ENCODE assay signal across 1 cellular context in genomic region chr10:22712959-22713852, GRCh38.
TF ChIP-seq lines count a peak whose summit lies in the region.

No MANE protein-coding gene starts in this region.

TF ChIP-seq in HepG2, 621 proteins besides CTCF, POLR2A, EP300 and RAD21 (continued from another document and continues in another):
- TF ChIP-seq, protein P1, sequence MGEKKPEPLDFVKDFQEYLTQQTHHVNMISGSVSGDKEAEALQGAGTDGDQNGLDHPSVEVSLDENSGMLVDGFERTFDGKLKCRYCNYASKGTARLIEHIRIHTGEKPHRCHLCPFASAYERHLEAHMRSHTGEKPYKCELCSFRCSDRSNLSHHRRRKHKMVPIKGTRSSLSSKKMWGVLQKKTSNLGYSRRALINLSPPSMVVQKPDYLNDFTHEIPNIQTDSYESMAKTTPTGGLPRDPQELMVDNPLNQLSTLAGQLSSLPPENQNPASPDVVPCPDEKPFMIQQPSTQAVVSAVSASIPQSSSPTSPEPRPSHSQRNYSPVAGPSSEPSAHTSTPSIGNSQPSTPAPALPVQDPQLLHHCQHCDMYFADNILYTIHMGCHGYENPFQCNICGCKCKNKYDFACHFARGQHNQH (CRISPR knock-in tag; IDR thresholded peaks at IDR 0.05): no peak
- no peak for TF ChIP-seq SCMH1 (CRISPR knock-in tag; IDR thresholded peaks at IDR 0.05; ENCODE audit: borderline replicate concordance)
- no peak for TF ChIP-seq HCFC1 (IDR thresholded peaks at IDR 0.05; ENCODE audit: low read depth, low read length)
- TF ChIP-seq YEATS2 (CRISPR knock-in tag; IDR thresholded peaks at IDR 0.05; ENCODE audit: borderline replicate concordance): no peak
- no peak for TF ChIP-seq SP140L (CRISPR knock-in tag; IDR thresholded peaks at IDR 0.05; ENCODE audit: borderline replicate concordance)
- TF ChIP-seq HOXA3 (CRISPR knock-in tag; IDR thresholded peaks at IDR 0.05): no peak
- TF ChIP-seq ZBTB46 (CRISPR knock-in tag; IDR thresholded peaks at IDR 0.05; ENCODE audit: borderline replicate concordance): no peak
- TF ChIP-seq ATM (IDR thresholded peaks at IDR 0.05; ENCODE audit: borderline replicate concordance): no peak
- TF ChIP-seq, protein P2, sequence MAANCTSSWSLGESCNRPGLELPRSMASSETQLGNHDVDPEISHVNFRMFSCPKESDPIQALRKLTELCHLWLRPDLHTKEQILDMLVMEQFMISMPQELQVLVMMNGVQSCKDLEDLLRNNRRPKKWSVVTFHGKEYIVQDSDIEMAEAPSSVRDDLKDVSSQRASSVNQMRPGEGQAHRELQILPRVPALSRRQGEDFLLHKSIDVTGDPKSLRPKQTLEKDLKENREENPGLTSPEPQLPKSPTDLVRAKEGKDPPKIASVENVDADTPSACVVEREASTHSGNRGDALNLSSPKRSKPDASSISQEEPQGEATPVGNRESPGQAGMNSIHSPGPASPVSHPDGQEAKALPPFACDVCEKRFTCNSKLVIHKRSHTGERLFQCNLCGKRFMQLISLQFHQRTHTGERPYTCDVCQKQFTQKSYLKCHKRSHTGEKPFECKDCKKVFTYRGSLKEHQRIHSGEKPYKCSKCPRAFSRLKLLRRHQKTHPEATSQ (CRISPR knock-in tag; IDR thresholded peaks at IDR 0.05; ENCODE audit: borderline replicate concordance): 0 out of 2 replicates have a peak, but pooled peaks have one; percentile 34
- TF ChIP-seq, protein P3, sequence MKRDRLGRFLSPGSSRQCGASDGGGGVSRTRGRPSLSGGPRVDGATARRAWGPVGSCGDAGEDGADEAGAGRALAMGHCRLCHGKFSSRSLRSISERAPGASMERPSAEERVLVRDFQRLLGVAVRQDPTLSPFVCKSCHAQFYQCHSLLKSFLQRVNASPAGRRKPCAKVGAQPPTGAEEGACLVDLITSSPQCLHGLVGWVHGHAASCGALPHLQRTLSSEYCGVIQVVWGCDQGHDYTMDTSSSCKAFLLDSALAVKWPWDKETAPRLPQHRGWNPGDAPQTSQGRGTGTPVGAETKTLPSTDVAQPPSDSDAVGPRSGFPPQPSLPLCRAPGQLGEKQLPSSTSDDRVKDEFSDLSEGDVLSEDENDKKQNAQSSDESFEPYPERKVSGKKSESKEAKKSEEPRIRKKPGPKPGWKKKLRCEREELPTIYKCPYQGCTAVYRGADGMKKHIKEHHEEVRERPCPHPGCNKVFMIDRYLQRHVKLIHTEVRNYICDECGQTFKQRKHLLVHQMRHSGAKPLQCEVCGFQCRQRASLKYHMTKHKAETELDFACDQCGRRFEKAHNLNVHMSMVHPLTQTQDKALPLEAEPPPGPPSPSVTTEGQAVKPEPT (CRISPR knock-in tag; IDR thresholded peaks at IDR 0.05; ENCODE audit: low read depth): no peak
- TF ChIP-seq IRF2 (CRISPR knock-in tag; IDR thresholded peaks at IDR 0.05): no peak
- TF ChIP-seq ZSCAN29 (CRISPR knock-in tag; conservative IDR thresholded peaks at IDR 0.05): no peak
- 0 out of 2 replicates have a peak, but pooled peaks have one; percentile 24 for TF ChIP-seq ZSCAN12 (CRISPR knock-in tag; IDR thresholded peaks at IDR 0.05)
- TF ChIP-seq, protein P4, sequence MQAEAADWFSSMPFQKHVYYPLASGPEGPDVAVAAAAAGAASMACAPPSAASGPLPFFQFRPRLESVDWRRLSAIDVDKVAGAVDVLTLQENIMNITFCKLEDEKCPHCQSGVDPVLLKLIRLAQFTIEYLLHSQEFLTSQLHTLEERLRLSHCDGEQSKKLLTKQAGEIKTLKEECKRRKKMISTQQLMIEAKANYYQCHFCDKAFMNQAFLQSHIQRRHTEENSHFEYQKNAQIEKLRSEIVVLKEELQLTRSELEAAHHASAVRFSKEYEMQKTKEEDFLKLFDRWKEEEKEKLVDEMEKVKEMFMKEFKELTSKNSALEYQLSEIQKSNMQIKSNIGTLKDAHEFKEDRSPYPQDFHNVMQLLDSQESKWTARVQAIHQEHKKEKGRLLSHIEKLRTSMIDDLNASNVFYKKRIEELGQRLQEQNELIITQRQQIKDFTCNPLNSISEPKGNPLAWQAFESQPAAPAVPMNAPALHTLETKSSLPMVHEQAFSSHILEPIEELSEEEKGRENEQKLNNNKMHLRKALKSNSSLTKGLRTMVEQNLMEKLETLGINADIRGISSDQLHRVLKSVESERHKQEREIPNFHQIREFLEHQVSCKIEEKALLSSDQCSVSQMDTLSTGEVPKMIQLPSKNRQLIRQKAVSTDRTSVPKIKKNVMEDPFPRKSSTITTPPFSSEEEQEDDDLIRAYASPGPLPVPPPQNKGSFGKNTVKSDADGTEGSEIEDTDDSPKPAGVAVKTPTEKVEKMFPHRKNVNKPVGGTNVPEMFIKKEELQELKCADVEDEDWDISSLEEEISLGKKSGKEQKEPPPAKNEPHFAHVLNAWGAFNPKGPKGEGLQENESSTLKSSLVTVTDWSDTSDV (CRISPR knock-in tag; IDR thresholded peaks at IDR 0.05): no peak
- no peak for TF ChIP-seq RBM22 (optimal IDR thresholded peaks at IDR 0.05; ENCODE audit: low read length)
- no peak for TF ChIP-seq ZNF180 (CRISPR knock-in tag; IDR thresholded peaks at IDR 0.05; ENCODE audit: borderline replicate concordance, low read depth)
- TF ChIP-seq AGO2 (optimal IDR thresholded peaks at IDR 0.05; ENCODE audit: low read depth, low read length): no peak
- TF ChIP-seq NFE2L1 (CRISPR knock-in tag; IDR thresholded peaks at IDR 0.05; ENCODE audit: borderline replicate concordance): no peak
- TF ChIP-seq FOXA1 (IDR thresholded peaks at IDR 0.05): no peak
- 0 out of 2 replicates have a peak, but pooled peaks have one; percentile 11 for TF ChIP-seq FOXA1 (CRISPR knock-in tag; IDR thresholded peaks at IDR 0.05)
- TF ChIP-seq, protein P5, sequence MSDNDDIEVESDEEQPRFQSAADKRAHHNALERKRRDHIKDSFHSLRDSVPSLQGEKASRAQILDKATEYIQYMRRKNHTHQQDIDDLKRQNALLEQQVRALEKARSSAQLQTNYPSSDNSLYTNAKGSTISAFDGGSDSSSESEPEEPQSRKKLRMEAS (IDR thresholded peaks at IDR 0.05): 0 out of 2 replicates have a peak, but pooled peaks have one; percentile 7
- TF ChIP-seq POGK (CRISPR knock-in tag; conservative IDR thresholded peaks at IDR 0.05): peak; percentile 50; the same call in 1 of the 2 replicates
- 0 out of 2 replicates have a peak, but pooled peaks have one; percentile 13 for TF ChIP-seq ZBTB7A (CRISPR knock-in tag; IDR thresholded peaks at IDR 0.05)
- no peak for TF ChIP-seq ZNF816 (CRISPR knock-in tag; IDR thresholded peaks at IDR 0.05; ENCODE audit: borderline replicate concordance)
- no peak for TF ChIP-seq ZNF296 (CRISPR knock-in tag; conservative IDR thresholded peaks at IDR 0.05)
- no peak for TF ChIP-seq GPN1 (CRISPR knock-in tag; IDR thresholded peaks at IDR 0.05; ENCODE audit: borderline replicate concordance)
- TF ChIP-seq HDAC2 (CRISPR knock-in tag; IDR thresholded peaks at IDR 0.05): 0 out of 2 replicates have a peak, but pooled peaks have one; percentile 23
- TF ChIP-seq, protein P6, sequence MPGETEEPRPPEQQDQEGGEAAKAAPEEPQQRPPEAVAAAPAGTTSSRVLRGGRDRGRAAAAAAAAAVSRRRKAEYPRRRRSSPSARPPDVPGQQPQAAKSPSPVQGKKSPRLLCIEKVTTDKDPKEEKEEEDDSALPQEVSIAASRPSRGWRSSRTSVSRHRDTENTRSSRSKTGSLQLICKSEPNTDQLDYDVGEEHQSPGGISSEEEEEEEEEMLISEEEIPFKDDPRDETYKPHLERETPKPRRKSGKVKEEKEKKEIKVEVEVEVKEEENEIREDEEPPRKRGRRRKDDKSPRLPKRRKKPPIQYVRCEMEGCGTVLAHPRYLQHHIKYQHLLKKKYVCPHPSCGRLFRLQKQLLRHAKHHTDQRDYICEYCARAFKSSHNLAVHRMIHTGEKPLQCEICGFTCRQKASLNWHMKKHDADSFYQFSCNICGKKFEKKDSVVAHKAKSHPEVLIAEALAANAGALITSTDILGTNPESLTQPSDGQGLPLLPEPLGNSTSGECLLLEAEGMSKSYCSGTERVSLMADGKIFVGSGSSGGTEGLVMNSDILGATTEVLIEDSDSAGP (CRISPR knock-in tag; IDR thresholded peaks at IDR 0.05; ENCODE audit: borderline replicate concordance): peak; percentile 27; the same call in 1 of the 2 replicates
- no peak for TF ChIP-seq KDM6A (CRISPR knock-in tag; IDR thresholded peaks at IDR 0.05; ENCODE audit: low read depth)
- no peak for TF ChIP-seq ZNF619 (CRISPR knock-in tag; IDR thresholded peaks at IDR 0.05)
- no peak for TF ChIP-seq BORCS8-MEF2B (CRISPR knock-in tag; IDR thresholded peaks at IDR 0.05)
- TF ChIP-seq, protein P7, sequence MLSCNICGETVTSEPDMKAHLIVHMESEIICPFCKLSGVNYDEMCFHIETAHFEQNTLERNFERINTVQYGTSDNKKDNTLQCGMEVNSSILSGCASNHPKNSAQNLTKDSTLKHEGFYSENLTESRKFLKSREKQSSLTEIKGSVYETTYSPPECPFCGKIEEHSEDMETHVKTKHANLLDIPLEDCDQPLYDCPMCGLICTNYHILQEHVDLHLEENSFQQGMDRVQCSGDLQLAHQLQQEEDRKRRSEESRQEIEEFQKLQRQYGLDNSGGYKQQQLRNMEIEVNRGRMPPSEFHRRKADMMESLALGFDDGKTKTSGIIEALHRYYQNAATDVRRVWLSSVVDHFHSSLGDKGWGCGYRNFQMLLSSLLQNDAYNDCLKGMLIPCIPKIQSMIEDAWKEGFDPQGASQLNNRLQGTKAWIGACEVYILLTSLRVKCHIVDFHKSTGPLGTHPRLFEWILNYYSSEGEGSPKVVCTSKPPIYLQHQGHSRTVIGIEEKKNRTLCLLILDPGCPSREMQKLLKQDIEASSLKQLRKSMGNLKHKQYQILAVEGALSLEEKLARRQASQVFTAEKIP (CRISPR knock-in tag; IDR thresholded peaks at IDR 0.05; ENCODE audit: borderline replicate concordance): no peak
- TF ChIP-seq ZFP82 (CRISPR knock-in tag; IDR thresholded peaks at IDR 0.05; ENCODE audit: borderline replicate concordance): no peak; the same call in 1 of the 2 replicates
- TF ChIP-seq, protein P8, sequence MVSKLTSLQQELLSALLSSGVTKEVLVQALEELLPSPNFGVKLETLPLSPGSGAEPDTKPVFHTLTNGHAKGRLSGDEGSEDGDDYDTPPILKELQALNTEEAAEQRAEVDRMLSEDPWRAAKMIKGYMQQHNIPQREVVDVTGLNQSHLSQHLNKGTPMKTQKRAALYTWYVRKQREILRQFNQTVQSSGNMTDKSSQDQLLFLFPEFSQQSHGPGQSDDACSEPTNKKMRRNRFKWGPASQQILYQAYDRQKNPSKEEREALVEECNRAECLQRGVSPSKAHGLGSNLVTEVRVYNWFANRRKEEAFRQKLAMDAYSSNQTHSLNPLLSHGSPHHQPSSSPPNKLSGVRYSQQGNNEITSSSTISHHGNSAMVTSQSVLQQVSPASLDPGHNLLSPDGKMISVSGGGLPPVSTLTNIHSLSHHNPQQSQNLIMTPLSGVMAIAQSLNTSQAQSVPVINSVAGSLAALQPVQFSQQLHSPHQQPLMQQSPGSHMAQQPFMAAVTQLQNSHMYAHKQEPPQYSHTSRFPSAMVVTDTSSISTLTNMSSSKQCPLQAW (CRISPR knock-in tag; IDR thresholded peaks at IDR 0.05): no peak
- peak; percentile 15 for TF ChIP-seq MED8 (CRISPR knock-in tag; IDR thresholded peaks at IDR 0.05; ENCODE audit: insufficient replicate concordance)
- TF ChIP-seq SNRNP70 (IDR thresholded peaks at IDR 0.05; ENCODE audit: low read depth, low read length): no peak
- no peak for TF ChIP-seq ZNF550 (CRISPR knock-in tag; IDR thresholded peaks at IDR 0.05; ENCODE audit: borderline replicate concordance)
- TF ChIP-seq ZNF33B (CRISPR knock-in tag; IDR thresholded peaks at IDR 0.05): no peak
- 0 out of 2 replicates have a peak, but pooled peaks have one; percentile 12 for TF ChIP-seq NR2F6 (IDR thresholded peaks at IDR 0.05)
- TF ChIP-seq NR2F6 (CRISPR knock-in tag; IDR thresholded peaks at IDR 0.05): no peak
- no peak for TF ChIP-seq PITX1 (CRISPR knock-in tag; IDR thresholded peaks at IDR 0.05)
- no peak for TF ChIP-seq ZNF75D (CRISPR knock-in tag; IDR thresholded peaks at IDR 0.05; ENCODE audit: borderline replicate concordance)
- TF ChIP-seq ZNF766 (CRISPR knock-in tag; IDR thresholded peaks at IDR 0.05; ENCODE audit: borderline replicate concordance): 0 out of 2 replicates have a peak, but pooled peaks have one; percentile 42
